ENCODE assay signal across 19 cellular contexts in the genomic region with DNA sequence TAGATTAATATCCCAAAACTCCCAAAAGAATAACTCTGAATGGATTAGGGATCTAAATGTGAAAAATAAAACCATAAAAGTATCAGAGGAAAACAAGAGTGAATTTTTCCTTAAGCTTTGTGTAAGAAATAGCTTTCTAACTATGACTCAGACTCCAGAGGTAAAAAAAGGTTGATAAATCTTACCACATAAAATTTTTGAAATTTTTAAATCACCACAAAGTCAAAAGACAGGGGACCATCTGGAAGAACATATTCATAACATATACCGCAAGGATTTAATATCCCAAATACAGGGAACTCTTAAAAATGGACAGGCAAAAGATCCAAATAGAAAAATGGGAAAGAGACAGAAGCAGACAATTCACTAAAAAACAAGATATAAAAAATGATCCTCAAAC.
DNase-seq lines count a peak whose midpoint lies in the region; ATAC-seq, FAIRE-seq and TF ChIP-seq lines count a peak whose summit lies in the region.
"Had no signal": no experiment of that assay in that cellular context is flagged by ENCODE, and none has a peak within 500 bp of the region (broad histone marks: within the 10 kb centered on the region; RNA-seq: fewer than 3 reads in every experiment).

No MANE protein-coding gene starts in this region.

- H3K4me3 ChIP-seq in keratinocyte (ENCODE audit: control insufficient read depth in 2 of 3, extremely low read depth in 1 of 3, insufficient read depth in 2 of 3, low read depth in 1 of 3, low read length in 3 of 3) (no peak overlapping the region), gastroesophageal sphincter (no peak overlapping the region)
- H3K4me3 ChIP-seq: A549, lower lobe of right lung had no signal

- WGBS in gastroesophageal sphincter (ENCODE audit: low coverage in 1 of 2), 2 donors, result 93 to 100% methylated on average over 1 of the region's 1 CpG

- no peak for TF ChIP-seq CTCF in keratinocyte (optimal IDR thresholded peaks at IDR 0.05 in 1 of 3, IDR thresholded peaks at IDR 0.05 in 1 of 3, conservative IDR thresholded peaks at IDR 0.05 in 1 of 3; ENCODE audit: extremely low read depth in 1 of 3, insufficient read depth in 2 of 3, low read length in 3 of 3)
- TF ChIP-seq CTCF in gastroesophageal sphincter (IDR thresholded peaks at IDR 0.05), result no peak

- H3K4me2 ChIP-seq in keratinocyte (ENCODE audit: control insufficient read depth, extremely low read depth, insufficient read depth, low read depth, low read length), result peak overlapping the region; percentile 17

- peaks cover 24% of the 10 kb centered on the region for H3K4me1 ChIP-seq in keratinocyte (ENCODE audit: control insufficient read depth, extremely low read depth, insufficient read depth, low read length)
- no peaks in the 10 kb centered on the region for H3K4me1 ChIP-seq in gastroesophageal sphincter

- in situ Hi-C loops in ACHN (cut with HindIII; ENCODE audit: low pct_ligation_motif_present, low pct_unique_long_range_greater_than_20kb, low sequenced_read_pairs) (no loop called here), KBM-7 (cut with MboI; ENCODE audit: low pct_unique_long_range_greater_than_20kb, low sequenced_read_pairs) (no loop called here)

- ATAC-seq in HG03432 (IDR thresholded peaks at IDR 0.05; ENCODE audit: unreplicated experiment), result no peak
- ATAC-seq in gastroesophageal sphincter, result no peak
- ATAC-seq: right cardiac atrium had no signal

- FAIRE-seq in keratinocyte (lab: Jason Lieb, UNC), result no peak
- FAIRE-seq: colon had no signal

- H3K27ac ChIP-seq in keratinocyte (ENCODE audit: control insufficient read depth, insufficient read depth, low read length) (no peak overlapping the region), gastroesophageal sphincter (no peak overlapping the region)
- H3K27ac ChIP-seq: A549, lower lobe of right lung had no signal

- H3K79me2 ChIP-seq in keratinocyte (ENCODE audit: control insufficient read depth, insufficient read depth, low read length), result no peaks in the 10 kb centered on the region

- TF ChIP-seq EP300 in gastroesophageal sphincter (IDR thresholded peaks at IDR 0.05), result no peak

- dilution Hi-C loops in keratinocyte (cut with MboI; ENCODE audit: extremely low pct_ligation_motif_present, low sequenced_read_pairs), result no loop called here

- no peak overlapping the region for H2AFZ ChIP-seq in keratinocyte (ENCODE audit: control insufficient read depth, low read length)

- no peak overlapping the region for H3K9ac ChIP-seq in keratinocyte (ENCODE audit: control insufficient read depth, extremely low read depth, insufficient read depth, low read length)

- H3K36me3 ChIP-seq in keratinocyte (ENCODE audit: control insufficient read depth in 2 of 2, extremely low read depth in 1 of 2, insufficient read depth in 2 of 2, low read length in 2 of 2) (no peaks in the 10 kb centered on the region), gastroesophageal sphincter (peaks cover 0 to 9% of the 10 kb centered on the region in 2 donors)
- H3K36me3 ChIP-seq: lower lobe of right lung had no signal

- H3K9me1 ChIP-seq in keratinocyte (ENCODE audit: control insufficient read depth, extremely low read depth, insufficient read depth, low read length), result no peaks in the 10 kb centered on the region

- no peaks in the 10 kb centered on the region for H4K20me1 ChIP-seq in keratinocyte (ENCODE audit: control insufficient read depth, extremely low read depth, insufficient read depth, low read length)

- H3K9me3 ChIP-seq in keratinocyte (ENCODE audit: control insufficient read depth, low read depth, low read length) (no peaks in the 10 kb centered on the region), gastroesophageal sphincter (peaks cover 0 to 2% (median 0%) of the 10 kb centered on the region in 3 donors)
- H3K9me3 ChIP-seq: A549, lower lobe of right lung had no signal

- peak; percentile 70 for DNase-seq in ACHN
- DNase-seq in HS-5 (ENCODE audit: low read depth), result peak; percentile 60
- peak; percentile 54 for DNase-seq in astrocyte of the hippocampus (ENCODE audit: low read depth, low spot score)
- DNase-seq in keratinocyte (ENCODE audit: low read depth, low spot score), result no peak
- DNase-seq in NCI-H69 (lab: John Stamatoyannopoulos, UW), result no peak
- no peak for DNase-seq in KBM-7
- DNase-seq: Calu3; Kasumi-1; lower lobe of right lung; NCI-H187 treated with DMSO at 0.1 percent for 48 hours; NCI-H510A treated with DMSO at 0.1 percent for 48 hours; nephron progenitor cell; right cardiac atrium; RPMI8226; stimulated activated CD4-positive, alpha-beta T cell treated with anti-CD3 and anti-CD28 coated beads, Interleukin-4, amount 100 ng/mL, for 4 hours had no signal

- H3K27me3 ChIP-seq in keratinocyte (ENCODE audit: control insufficient read depth, extremely low read depth, insufficient read depth, low read length) (no peaks in the 10 kb centered on the region), gastroesophageal sphincter (no peaks in the 10 kb centered on the region)

- TF ChIP-seq POLR2A in gastroesophageal sphincter (IDR thresholded peaks at IDR 0.05), result no peak

Comparison
In these comparisons a context has a peak if more than half of its experiments do, and no peak if none do; other contexts are left out.
1. DNase-seq: peak in ACHN (single experiment), HS-5 (single experiment) and astrocyte of the hippocampus (single experiment); none in keratinocyte (single experiment), NCI-H69 (single experiment) and KBM-7 (single experiment).